In genomic region chr11:43712676-43713075, GRCh38 we compare ENCODE assay signal across 16 cellular contexts.
"Had no signal": no experiment of that assay in that cellular context is flagged by ENCODE, and none has a peak within 500 bp of the region (broad histone marks: within the 10 kb centered on the region; RNA-seq: fewer than 3 reads in every experiment).

No MANE protein-coding gene starts in this region.

- H3K9me3 Mint-ChIP-seq: activated T-helper 17 cell treated with anti-CD3 and anti-CD28 coated beads, Interleukin-2, amount 50 U/mL, for 72 hours; central memory CD8-positive, alpha-beta T cell; immature natural killer cell had no signal

- H3K4me1 ChIP-seq: prostate gland had no signal

- H3K27ac ChIP-seq: prostate gland, right atrium auricular region, tibial nerve, WERI-Rb-1 had no signal

- H3K4me3 Mint-ChIP-seq: activated CD4-positive, alpha-beta memory T cell treated with anti-CD3 and anti-CD28 coated beads for 36 hours; activated naive CD8-positive, alpha-beta T cell treated with anti-CD3 and anti-CD28 coated beads, Interleukin-2, amount 10 ng/mL, durations not matched to agents 7 days and 5 days; activated T-helper 17 cell treated with anti-CD3 and anti-CD28 coated beads, Interleukin-2, amount 50 U/mL, for 72 hours; central memory CD8-positive, alpha-beta T cell; immature natural killer cell; naive thymus-derived CD4-positive, alpha-beta T cell; stimulated activated naive CD8-positive, alpha-beta T cell treated with anti-CD3 and anti-CD28 coated beads, Interleukin-15, Interleukin-2, amounts not matched to agents 100 ng/mL and 50 ng/mL, for 24 hours had no signal

- H3K27me3 Mint-ChIP-seq: activated CD4-positive, alpha-beta memory T cell treated with anti-CD3 and anti-CD28 coated beads for 36 hours; activated naive CD8-positive, alpha-beta T cell treated with anti-CD3 and anti-CD28 coated beads, Interleukin-2, amount 10 ng/mL, durations not matched to agents 7 days and 5 days; activated T-helper 17 cell treated with anti-CD3 and anti-CD28 coated beads, Interleukin-2, amount 50 U/mL, for 72 hours; central memory CD8-positive, alpha-beta T cell; naive thymus-derived CD4-positive, alpha-beta T cell; stimulated activated naive CD8-positive, alpha-beta T cell treated with anti-CD3 and anti-CD28 coated beads, Interleukin-15, Interleukin-2, amounts not matched to agents 100 ng/mL and 50 ng/mL, for 24 hours had no signal

- ATAC-seq: activated T-helper 17 cell treated with anti-CD3 and anti-CD28 coated beads, Interleukin-2, amount 50 U/mL, for 72 hours; naive thymus-derived CD4-positive, alpha-beta T cell had no signal

- DNase-seq: activated CD4-positive, alpha-beta memory T cell treated with anti-CD3 and anti-CD28 coated beads for 36 hours; activated naive CD4-positive, alpha-beta T cell treated with Interleukin-2 at 50 U/mL for 16 hours; activated naive CD8-positive, alpha-beta T cell treated with anti-CD3 and anti-CD28 coated beads, Interleukin-2, amount 10 ng/mL, durations not matched to agents 7 days and 5 days; cortex of kidney; erythroblast; immature natural killer cell; mesendoderm; naive thymus-derived CD4-positive, alpha-beta T cell; stimulated activated CD4-positive, alpha-beta T cell treated with anti-CD3 and anti-CD28 coated beads, Interleukin-2, amount 100 ng/mL, for 24 hours; WERI-Rb-1 had no signal

- H3K27me3 ChIP-seq: right atrium auricular region, tibial nerve had no signal

- H3K4me3 ChIP-seq: prostate gland, right atrium auricular region, tibial nerve had no signal

- H3K27ac Mint-ChIP-seq: activated CD4-positive, alpha-beta memory T cell treated with anti-CD3 and anti-CD28 coated beads for 36 hours; activated naive CD8-positive, alpha-beta T cell treated with anti-CD3 and anti-CD28 coated beads, Interleukin-2, amount 10 ng/mL, durations not matched to agents 7 days and 5 days; activated T-helper 17 cell treated with anti-CD3 and anti-CD28 coated beads, Interleukin-2, amount 50 U/mL, for 72 hours; immature natural killer cell; naive thymus-derived CD4-positive, alpha-beta T cell; stimulated activated naive CD8-positive, alpha-beta T cell treated with anti-CD3 and anti-CD28 coated beads, Interleukin-15, Interleukin-2, amounts not matched to agents 100 ng/mL and 50 ng/mL, for 24 hours had no signal

- H3K4me1 Mint-ChIP-seq: activated naive CD8-positive, alpha-beta T cell treated with anti-CD3 and anti-CD28 coated beads, Interleukin-2, amount 10 ng/mL, durations not matched to agents 7 days and 5 days; central memory CD8-positive, alpha-beta T cell had no signal

- H3K9me3 ChIP-seq: prostate gland, right atrium auricular region, tibial nerve had no signal

- H3K36me3 ChIP-seq: prostate gland, right atrium auricular region, WERI-Rb-1 had no signal
